Comparison of ENCODE assay signal across 1 cellular context in genomic region chrX:30275498-30275897, GRCh38.
TF ChIP-seq lines count a peak whose summit lies in the region.

No MANE protein-coding gene starts in this region.

TF ChIP-seq in HepG2, 621 proteins besides CTCF, POLR2A, EP300 and RAD21:
- TF ChIP-seq SMC3 (IDR thresholded peaks at IDR 0.05; ENCODE audit: low read length): peak; percentile 52; the same call in 1 of the 2 replicates
- TF ChIP-seq STAG1 (CRISPR knock-in tag; IDR thresholded peaks at IDR 0.05): peak; percentile 50
- no peak for TF ChIP-seq MED13 (CRISPR knock-in tag; IDR thresholded peaks at IDR 0.05)
- no peak for TF ChIP-seq NR2F6 (IDR thresholded peaks at IDR 0.05)
- TF ChIP-seq NR2F6 (CRISPR knock-in tag; IDR thresholded peaks at IDR 0.05): no peak
- no peak for TF ChIP-seq ZNF780A (CRISPR knock-in tag; IDR thresholded peaks at IDR 0.05)
- no peak for TF ChIP-seq KAT2B (IDR thresholded peaks at IDR 0.05; ENCODE audit: borderline replicate concordance, low read depth, low read length)
- TF ChIP-seq PCBP1 (IDR thresholded peaks at IDR 0.05; ENCODE audit: borderline replicate concordance, low read depth, low read length): no peak
